Comparison of ENCODE assay signal across 8 cellular contexts in the genomic region with DNA sequence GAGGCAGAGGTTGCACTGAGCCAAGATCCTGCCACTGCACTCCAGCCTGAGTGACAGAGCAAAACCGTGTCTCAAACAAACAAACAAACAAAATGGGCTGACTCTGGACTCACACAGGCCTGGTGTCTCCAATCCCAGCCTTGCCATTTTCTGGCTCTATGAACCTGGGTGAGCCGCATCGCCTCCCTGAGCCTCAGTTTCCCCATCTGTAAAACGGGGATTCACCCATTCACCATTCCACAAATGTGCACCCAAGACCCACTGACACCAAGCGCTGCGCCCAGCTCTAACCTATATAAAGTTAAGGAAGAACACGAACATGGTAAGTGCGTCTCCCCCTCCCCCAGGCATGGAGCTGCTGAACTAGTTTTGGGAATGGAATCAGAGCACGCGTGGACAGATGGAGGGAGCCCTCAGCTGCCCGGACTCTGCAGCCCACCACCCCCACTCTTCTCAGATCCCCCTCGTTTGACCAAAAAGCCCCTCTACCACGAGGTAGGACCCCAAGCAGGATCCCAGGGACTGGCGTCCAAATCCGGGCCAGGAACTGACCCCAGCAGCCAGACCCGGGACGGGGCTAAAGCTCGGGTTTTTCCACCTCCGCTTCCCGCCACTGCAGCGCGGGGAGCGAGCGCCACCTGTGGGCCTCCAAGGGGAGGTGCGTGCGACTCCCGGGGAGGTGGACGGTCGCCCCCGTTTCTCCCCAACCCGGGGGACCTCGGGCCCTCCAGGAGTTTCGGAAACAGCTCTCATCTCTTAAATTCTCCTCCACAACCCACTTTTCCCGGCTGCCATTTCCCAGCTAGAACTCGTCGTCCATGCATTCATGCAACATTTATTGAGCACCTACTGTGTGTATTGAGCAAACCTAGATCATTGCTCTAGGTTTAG. TPM values are rescaled to one million over a fixed set of nuclear protein-coding genes. Genes with fewer than 3 reads are reported as not detected.
DNase-seq lines count a peak whose midpoint lies in the region; ATAC-seq and FAIRE-seq lines count a peak whose summit lies in the region.

No MANE protein-coding gene starts in this region.

- peak overlapping the region; percentile 74 for H2AFZ ChIP-seq in GM23248

- H3K4me2 ChIP-seq in GM23248 (ENCODE audit: unreplicated experiment), result peak overlapping the region; percentile 73

- H3K4me3 Mint-ChIP-seq in activated naive CD4-positive, alpha-beta T cell treated with anti-CD3 and anti-CD28 coated beads for 36 hours, result peak overlapping the region; percentile 43

- H3F3A ChIP-seq in GM23248 (ENCODE audit: insufficient read depth), result no peaks in the 10 kb centered on the region

- 0 out of 2 replicates have a peak, but pooled peaks cover 21% of the 10 kb centered on the region for H3K27me3 ChIP-seq in GM23248 (replicated peaks; ENCODE audit: insufficient read depth)

- no peak for ATAC-seq in GM18909 (IDR thresholded peaks at IDR 0.05; ENCODE audit: poor library complexity, unreplicated experiment)

- peaks cover 20% of the 10 kb centered on the region for H3K4me1 Mint-ChIP-seq in activated naive CD4-positive, alpha-beta T cell treated with anti-CD3 and anti-CD28 coated beads for 36 hours (ENCODE audit: low read depth)

- H3K36me3 ChIP-seq in GM23248 (ENCODE audit: low read depth), result no peaks in the 10 kb centered on the region

- H3K27me3 Mint-ChIP-seq in activated naive CD4-positive, alpha-beta T cell treated with anti-CD3 and anti-CD28 coated beads for 36 hours (ENCODE audit: low read depth), result no peaks in the 10 kb centered on the region

- no peak overlapping the region for H3K27ac ChIP-seq in GM23248

- H4K20me1 ChIP-seq in GM23248 (ENCODE audit: insufficient read depth), result no peaks in the 10 kb centered on the region

- in situ Hi-C loops in GM23248 (cut with MboI), result loop anchor here (25.0 kb wide), 1 partner anchor 461 kb away; a partner anchor contains a TSS

- intact Hi-C loops in activated naive CD4-positive, alpha-beta T cell treated with anti-CD3 and anti-CD28 coated beads for 36 hours (cut with micrococcal nuclease), result loop anchor here (1.0 to 2.0 kb wide), 4 partner anchors 127 to 211 kb away; a partner anchor contains a TSS
- intact Hi-C loops in head of caudate nucleus (cut with DNase I) (loop anchor here (5.0 to 10.0 kb wide), 2 partner anchors 143 to 211 kb away; a partner anchor contains a TSS), posterior vena cava (cut with DNase I) (loop anchor here (1.0 to 10.0 kb wide), 5 partner anchors 37 to 463 kb away; no protein-coding TSS in a partner anchor)

- H3K36me3 Mint-ChIP-seq in activated naive CD4-positive, alpha-beta T cell treated with anti-CD3 and anti-CD28 coated beads for 36 hours (ENCODE audit: low read depth), result no peaks in the 10 kb centered on the region

- CTCF ChIA-PET in activated naive CD4-positive, alpha-beta T cell treated with anti-CD3 and anti-CD28 coated beads for 36 hours (lab: Charles Lee), result interaction anchor here (0.6 to 4.0 kb wide), 40 partner anchors 8 to 747 kb away, joined by 3 to 56 read pairs (median 4); a partner anchor contains a TSS

- no peak for FAIRE-seq in RCC 7860 (lab: Jason Lieb, UNC)

- 14 to 15% methylated on average over 33 to 36 of the region's 36 CpGs for WGBS in GM23248 (ENCODE audit: low coverage in 1 of 2, low lambda C conversion rate in 2 of 2, missing lambda C conversion rate in 2 of 2), 2 experiments

- no peaks in the 10 kb centered on the region for H3K9me3 ChIP-seq in GM23248 (ENCODE audit: low read depth)

- 0 out of 2 replicates have a peak overlapping the region, but pooled peaks have one; percentile 33 for H3K9ac ChIP-seq in GM23248

- peak overlapping the region; percentile 79 for H3K27ac Mint-ChIP-seq in activated naive CD4-positive, alpha-beta T cell treated with anti-CD3 and anti-CD28 coated beads for 36 hours

- H3K4me1 ChIP-seq in GM23248 (ENCODE audit: insufficient read depth), result no peaks in the 10 kb centered on the region

- DNase-seq in AG08396 (ENCODE audit: low spot score), result peak; percentile 87
- DNase-seq in GM23248, result peak; percentile 71
- DNase-seq in RCC 7860 (ENCODE audit: low spot score), result peak; percentile 17
- peak; percentile 74 for DNase-seq in activated naive CD4-positive, alpha-beta T cell treated with anti-CD3 and anti-CD28 coated beads for 36 hours
- peak in 41 of 42 donors; percentile 22 to 85 (median 67) for DNase-seq in head of caudate nucleus
- DNase-seq in posterior vena cava (ENCODE audit: low spot score), result peak; percentile 90
- no peak for DNase-seq in putamen (ENCODE audit: low spot score)

- peak overlapping the region; percentile 60 for H3K4me3 ChIP-seq in GM23248

- no peaks in the 10 kb centered on the region for H3K9me3 Mint-ChIP-seq in activated naive CD4-positive, alpha-beta T cell treated with anti-CD3 and anti-CD28 coated beads for 36 hours

- no peaks in the 10 kb centered on the region for H3K9me2 ChIP-seq in GM23248 (ENCODE audit: insufficient read depth)

- no peaks in the 10 kb centered on the region for H3K79me2 ChIP-seq in GM23248 (ENCODE audit: insufficient read depth)

RNA-seq across cellular contexts. Expression of a gene that starts 33.0 kb away (rescaled TPM):
- total RNA-seq in GM23248 (2014; rRNA removed; shearing (Covaris generic)), result 28.5 and 56.6 TPM in 2 replicates
- polyA plus RNA-seq in GM23248 (2016; fragmentation: Nextera tagmentation; extraction: Ambion mirVana), result 56.6 and 58.4 TPM in 2 replicates
- 100 to 1,000 TPM; 173 to 187 TPM for total RNA-seq in activated naive CD4-positive, alpha-beta T cell treated with anti-CD3 and anti-CD28 coated beads for 36 hours
- 100 to 1,000 TPM; 195 to 306 TPM for total RNA-seq in posterior vena cava
